In genomic region chr4:30757357-30757756, GRCh38 we compare ENCODE assay signal across 13 cellular contexts. TPM values are rescaled to one million over a fixed set of nuclear protein-coding genes. Genes with fewer than 3 reads are reported as not detected.
DNase-seq lines count a peak whose midpoint lies in the region; ATAC-seq, FAIRE-seq and TF ChIP-seq lines count a peak whose summit lies in the region.
"Had no signal": no experiment of that assay in that cellular context is flagged by ENCODE, and none has a peak within 500 bp of the region (broad histone marks: within the 10 kb centered on the region; RNA-seq: fewer than 3 reads in every experiment).

No MANE protein-coding gene starts in this region.

- no peaks in the 10 kb centered on the region for H3K27me3 ChIP-seq in astrocyte (ENCODE audit: insufficient read depth, low read length)
- H3K27me3 ChIP-seq: BLaER1, upper lobe of left lung had no signal

- POLR2A ChIA-PET in AG04449 (lab: Yijun Ruan, JAX): no interaction called here

- no peak overlapping the region for H3K27ac Mint-ChIP-seq in astrocyte (ENCODE audit: unreplicated experiment)

- peak overlapping the region; percentile 40 for H3K9ac ChIP-seq in astrocyte (ENCODE audit: low read length)
- H3K9ac ChIP-seq: BLaER1 had no signal

- H3K4me1 Mint-ChIP-seq in astrocyte (ENCODE audit: low read depth, unreplicated experiment): peaks cover 35% of the 10 kb centered on the region

- H2AFZ ChIP-seq in astrocyte (ENCODE audit: low read depth, low read length): peak overlapping the region; percentile 9

- no peaks in the 10 kb centered on the region for H3K79me2 ChIP-seq in astrocyte (ENCODE audit: insufficient read depth, low read length)

- no peaks in the 10 kb centered on the region for H3K27me3 Mint-ChIP-seq in astrocyte (ENCODE audit: low read depth, unreplicated experiment)

- H3K4me1 ChIP-seq in astrocyte (ENCODE audit: insufficient read depth, low read length): peaks cover 53% of the 10 kb centered on the region
- H3K4me1 ChIP-seq: BLaER1, upper lobe of left lung had no signal

- H3K9me3 Mint-ChIP-seq in astrocyte (ENCODE audit: unreplicated experiment): no peaks in the 10 kb centered on the region

- H3K4me2 ChIP-seq in astrocyte (ENCODE audit: low read length): peak overlapping the region; percentile 62
- H3K4me2 ChIP-seq: BLaER1 had no signal

- no peak overlapping the region for H3K4me3 Mint-ChIP-seq in astrocyte (ENCODE audit: unreplicated experiment)

- H3K27ac ChIP-seq in astrocyte (ENCODE audit: low read depth, low read length): peak overlapping the region; percentile 77
- H3K27ac ChIP-seq: BLaER1, upper lobe of left lung had no signal

- ATAC-seq in GM21515 (IDR thresholded peaks at IDR 0.05; ENCODE audit: unreplicated experiment): no peak

- H3K9me3 ChIP-seq in astrocyte (ENCODE audit: insufficient read depth, low read depth, low read length): no peaks in the 10 kb centered on the region
- H3K9me3 ChIP-seq: BLaER1, upper lobe of left lung had no signal

- H3K36me3 Mint-ChIP-seq in astrocyte (ENCODE audit: low read depth, unreplicated experiment): no peaks in the 10 kb centered on the region

- CTCF ChIA-PET in AG04449 (lab: Yijun Ruan, JAX): interaction anchor here (1.1 kb wide), 1 partner anchor 14 kb away, joined by 3 read pairs; no protein-coding TSS in a partner anchor

- FAIRE-seq in astrocyte (lab: Jason Lieb, UNC): peak; percentile 34

- no peaks in the 10 kb centered on the region for H3K36me3 ChIP-seq in astrocyte (ENCODE audit: insufficient read depth, low read length)
- H3K36me3 ChIP-seq: BLaER1, upper lobe of left lung had no signal

- H3K4me3 ChIP-seq in AG04449 (ENCODE audit: low read depth, low read length) (no peak overlapping the region), astrocyte (ENCODE audit: insufficient read depth, low read depth, low read length) (no peak overlapping the region)
- H3K4me3 ChIP-seq: BLaER1, upper lobe of left lung had no signal

- TF ChIP-seq CTCF in AG04449 (IDR thresholded peaks at IDR 0.05; ENCODE audit: insufficient read depth, low read length, missing control alignments) (no peak), astrocyte (IDR thresholded peaks at IDR 0.05; ENCODE audit: insufficient read depth, low read depth, low read length) (no peak)

- peak; percentile 41 for DNase-seq in AG04449 (ENCODE audit: low read depth, low spot score)
- peak; percentile 90 for DNase-seq in HT1080 (ENCODE audit: low read depth)
- DNase-seq in astrocyte (ENCODE audit: low read depth): peak; percentile 98
- DNase-seq in iris pigment epithelial cell (ENCODE audit: low read depth): peak; percentile 94
- no peak for DNase-seq in SIG-M5 treated with dmso at 0.1 percent for 504 hours (lab: John Stamatoyannopoulos, UW; ENCODE audit: unreplicated experiment)
- DNase-seq in GDM1 (lab: John Stamatoyannopoulos, UW): no peak
- DNase-seq in stimulated activated CD4-positive, alpha-beta T cell treated with anti-CD3 and anti-CD28 coated beads, Interleukin-4, amount 100 ng/mL, for 24 hours: no peak
- DNase-seq: effector memory CD4-positive, alpha-beta T cell; MV-4-11; NK-92 treated with Interleukin-12 subunit alpha and Interleukin-12 subunit beta, amount 100 ng/mL, for 24 hours; upper lobe of left lung had no signal

- no peaks in the 10 kb centered on the region for H4K20me1 ChIP-seq in astrocyte (ENCODE audit: insufficient read depth, low read length)
- H4K20me1 ChIP-seq: BLaER1 had no signal

RNA-seq across cellular contexts. Expression of gene PCDH7, which starts 37.2 kb away (rescaled TPM):
- total RNA-seq in HT1080 (2014; rRNA removed; shearing (Covaris generic)): 1.2 and 1.8 TPM in 2 replicates
- 0.14 and 0.20 TPM in 2 replicates for polyA plus RNA-seq in HT1080 (2015; cell fraction: cytosol; rRNA removed)
- 0.35 and 0.48 TPM in 2 replicates for polyA plus RNA-seq in HT1080 (2015; cell fraction: nucleus; rRNA removed)
- 40.8 and 45.4 TPM in 2 replicates for total RNA-seq in astrocyte

Comparison
In these comparisons a context has a peak if more than half of its experiments do, and no peak if none do; other contexts are left out.
1. DNase-seq: peak in AG04449 (single experiment), HT1080 (single experiment), astrocyte (single experiment) and iris pigment epithelial cell (single experiment); none in SIG-M5 treated with dmso at 0.1 percent for 504 hours (single experiment), GDM1 (single experiment) and stimulated activated CD4-positive, alpha-beta T cell treated with anti-CD3 and anti-CD28 coated beads, Interleukin-4, amount 100 ng/mL, for 24 hours (single experiment).
2. RNA of gene PCDH7, which starts 37.2 kb away (total RNA-seq): 40.8 to 45.4 TPM in astrocyte; 1.2 to 1.8 TPM in HT1080; every median in the first group is over 10 times any median in the second.